In genomic region chr1:37687764-37688163, GRCh38 we compare ENCODE assay signal across 1 cellular context.
A peak's percentile ranks its signal among the peaks of the same experiment; 100 is the strongest.
TF ChIP-seq lines count a peak whose summit lies in the region.

No MANE protein-coding gene starts in this region.

TF ChIP-seq in HepG2, 621 proteins besides CTCF, POLR2A, EP300 and RAD21:
- TF ChIP-seq ZNF121 (CRISPR knock-in tag; IDR thresholded peaks at IDR 0.05), result peak; percentile 81
